In the genomic region with DNA sequence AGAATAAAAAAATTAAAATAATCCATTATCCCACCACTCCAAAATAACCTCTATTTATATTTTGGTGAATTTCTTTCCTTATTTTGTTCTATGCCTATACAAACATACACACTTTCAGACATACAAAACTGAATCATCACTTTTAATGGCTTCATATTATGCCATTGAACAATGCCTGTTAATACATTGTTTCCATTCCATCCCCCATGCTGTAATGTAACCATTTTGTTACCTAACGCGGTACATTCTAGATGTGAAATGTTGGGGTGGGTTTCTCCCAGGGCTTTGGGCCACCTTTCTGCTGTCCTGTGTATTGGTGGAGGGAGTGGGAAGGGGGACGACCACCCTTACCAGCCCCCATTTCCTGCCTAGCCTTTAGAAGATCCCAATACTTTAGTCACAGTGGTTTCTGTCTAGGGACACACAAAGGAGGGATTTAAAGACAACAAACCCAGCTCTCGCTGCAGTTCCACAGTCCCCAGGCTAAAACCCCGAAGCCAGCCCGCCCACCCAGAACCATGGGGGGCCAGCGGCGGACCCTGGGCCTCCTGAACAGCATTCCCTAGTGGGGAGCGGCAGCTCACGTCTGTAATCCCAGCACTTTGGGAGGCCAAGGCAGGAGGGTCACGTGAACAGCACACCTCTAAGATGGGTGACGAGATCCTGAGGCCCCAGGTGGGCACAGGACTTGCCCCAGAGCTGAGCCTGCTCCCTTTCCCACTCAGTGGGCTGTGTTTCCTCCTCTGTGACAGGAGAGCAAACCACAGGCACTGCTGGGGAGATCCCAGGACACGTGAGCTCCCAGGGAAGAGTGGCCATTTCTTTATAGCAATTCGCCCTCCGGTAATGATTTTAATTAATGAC, we compare ENCODE assay signal across 9 cellular contexts. TPM values are rescaled to one million over a fixed set of nuclear protein-coding genes. Genes with fewer than 3 reads are reported as not detected.
DNase-seq lines count a peak whose midpoint lies in the region; ATAC-seq, FAIRE-seq and TF ChIP-seq lines count a peak whose summit lies in the region.
"Had no signal": no experiment of that assay in that cellular context is flagged by ENCODE, and none has a peak within 500 bp of the region (broad histone marks: within the 10 kb centered on the region; RNA-seq: fewer than 3 reads in every experiment).

No MANE protein-coding gene starts in this region.

- no peak for TF ChIP-seq POLR2A in K562 (conservative IDR thresholded peaks at IDR 0.05)
- TF ChIP-seq POLR2A in upper lobe of left lung (IDR thresholded peaks at IDR 0.05), result no peak

- 81% methylated on average over 15 of the region's 15 CpGs for WGBS in K562 (ENCODE audit: insufficient coverage, low coverage, missing lambda C conversion rate)
- WGBS in upper lobe of left lung, 2 donors, result 65 to 72% methylated on average over 7 to 15 of the region's 15 CpGs

- H3K36me3 Mint-ChIP-seq in mesothelial cell of epicardium, result no peaks in the 10 kb centered on the region

- H3K36me3 ChIP-seq in left ventricle myocardium inferior (no peaks in the 10 kb centered on the region), K562 (ENCODE audit: control insufficient read depth, insufficient read depth, low read length) (peaks cover 44% of the 10 kb centered on the region; the same call in 2 of the 3 replicates), upper lobe of left lung (peaks cover 0 to 18% (median 6%) of the 10 kb centered on the region in 4 donors)

- POLR2A ChIA-PET in K562 (lab: Yijun Ruan, JAX), result interaction anchor here (0.7 to 0.9 kb wide), 2 partner anchors 10 to 14 kb away, joined by 3 to 4 read pairs; no protein-coding TSS in a partner anchor

- H3K27me3 ChIP-seq in left ventricle myocardium inferior (ENCODE audit: low read depth), result no peaks in the 10 kb centered on the region
- H3K27me3 ChIP-seq in K562 (ENCODE audit: control insufficient read depth in 2 of 2, insufficient read depth in 2 of 2, low read length in 2 of 2), result no peaks in the 10 kb centered on the region
- H3K27me3 ChIP-seq in upper lobe of left lung, result no peaks in the 10 kb centered on the region

- H3K9me3 Mint-ChIP-seq in mesothelial cell of epicardium, result no peaks in the 10 kb centered on the region

- FAIRE-seq in K562 (lab: Jason Lieb, UNC), result peak; percentile 35
- FAIRE-seq in RCC 7860 (lab: Jason Lieb, UNC), result no peak

- peaks cover 40% of the 10 kb centered on the region for H3K4me1 Mint-ChIP-seq in mesothelial cell of epicardium

- H3K79me2 ChIP-seq in K562 (ENCODE audit: control insufficient read depth, insufficient read depth, low read length), result peaks cover 66% of the 10 kb centered on the region

- H3K4me1 ChIP-seq in left ventricle myocardium inferior (peaks cover 84% of the 10 kb centered on the region), K562 (replicated peaks in 1 of 2; ENCODE audit: control insufficient read depth in 2 of 2, insufficient read depth in 2 of 2, low read length in 2 of 2) (peaks cover 32 to 36% of the 10 kb centered on the region in 2 experiments), upper lobe of left lung (peaks cover 79 to 99% (median 85%) of the 10 kb centered on the region in 4 donors)

- BruUV-seq in K562 (replicated peaks; lab: Mats Ljungman, UMichigan), result no TSS peak

- TF ChIP-seq CTCF in left ventricle myocardium inferior (IDR thresholded peaks at IDR 0.05; ENCODE audit: borderline replicate concordance), result no peak
- TF ChIP-seq CTCF in K562 (IDR thresholded peaks at IDR 0.05 in 2 of 3, conservative IDR thresholded peaks at IDR 0.05 in 1 of 3; ENCODE audit: insufficient read depth in 2 of 3, low read depth in 1 of 3, low read length in 3 of 3), result no peak
- TF ChIP-seq CTCF in mesothelial cell of epicardium (IDR thresholded peaks at IDR 0.05; ENCODE audit: unreplicated experiment), result no peak
- TF ChIP-seq CTCF in upper lobe of left lung (IDR thresholded peaks at IDR 0.05), result no peak

- no peaks in the 10 kb centered on the region for H3K27me3 Mint-ChIP-seq in mesothelial cell of epicardium (ENCODE audit: low read depth)

- peak overlapping the region; percentile 32 to 74; a peak in 3 of 4 replicates for H3K9ac ChIP-seq in K562 (ENCODE audit: insufficient read depth in 1 of 2, low read depth in 2 of 2, low read length in 2 of 2)

- H3K4me3 Mint-ChIP-seq in mesothelial cell of epicardium, result no peak overlapping the region

- H3K4me3 ChIP-seq in left ventricle myocardium inferior, result no peak overlapping the region
- no peak overlapping the region for H3K4me3 ChIP-seq in K562
- no peak overlapping the region for H3K4me3 ChIP-seq in upper lobe of left lung

- TF ChIP-seq EP300 in K562 (IDR thresholded peaks at IDR 0.05; ENCODE audit: low read length) (no peak), upper lobe of left lung (IDR thresholded peaks at IDR 0.05) (no peak)

- CTCF ChIA-PET in K562 (lab: Yijun Ruan, JAX; ENCODE audit: low intra/inter-chr PET ratio), result no interaction called here

- peak overlapping the region; percentile 95 for H3K27ac Mint-ChIP-seq in mesothelial cell of epicardium

- H3K27ac ChIP-seq in left ventricle myocardium inferior (replicated peaks), result peak overlapping the region; percentile 54
- peak overlapping the region; percentile 75; the same call in 2 of the 3 replicates for H3K27ac ChIP-seq in K562 (ENCODE audit: extremely low read depth, low read depth, low read length)
- H3K27ac ChIP-seq in upper lobe of left lung, result peak overlapping the region; percentile 85 to 97 (median 92)

- 0 out of 2 replicates have a peak overlapping the region, but pooled peaks have one; percentile 10 for H3K4me2 ChIP-seq in K562 (ENCODE audit: insufficient read depth, low read length)

- H3K9me3 ChIP-seq in left ventricle myocardium inferior (replicated peaks) (no peaks in the 10 kb centered on the region), K562 (replicated peaks; ENCODE audit: control insufficient read depth, insufficient read depth, low read depth, low read length) (no peaks in the 10 kb centered on the region), upper lobe of left lung (no peaks in the 10 kb centered on the region)

- intact Hi-C loops in left ventricle myocardium inferior (cut with micrococcal nuclease) (no loop called here), left cardiac atrium (cut with DNase I) (no loop called here), K562 (cut with micrococcal nuclease) (no loop called here)

- no peak for ATAC-seq in left cardiac atrium
- ATAC-seq in K562, result no peak
- ATAC-seq in upper lobe of left lung (ENCODE audit: low FRiP score in 2 of 2), result no peak

- TF ChIP-seq RAD21 in K562 (CRISPR knock-in tag; conservative IDR thresholded peaks at IDR 0.05 in 1 of 2, IDR thresholded peaks at IDR 0.05 in 1 of 2), result no peak

- H2AFZ ChIP-seq in K562 (ENCODE audit: low read depth, low read length), result no peak overlapping the region

- 0 out of 2 replicates have a peak, but pooled peaks cover under 1% of the 10 kb centered on the region for H4K20me1 ChIP-seq in K562 (replicated peaks; ENCODE audit: control insufficient read depth, insufficient read depth, low read length)

- no peak for DNase-seq in left ventricle myocardium inferior
- DNase-seq in left cardiac atrium, result no peak
- DNase-seq in K562 (ENCODE audit: extremely low read depth in 1 of 4, low spot score in 3 of 4), result no peak
- no peak for DNase-seq in mesothelial cell of epicardium (ENCODE audit: low spot score in 2 of 2, unreplicated experiment in 2 of 2)
- no peak for DNase-seq in upper lobe of left lung
- DNase-seq in germinal center (ENCODE audit: low spot score), result no peak
- no peak for DNase-seq in NAMALWA (ENCODE audit: low spot score)
- no peak for DNase-seq in RCC 7860 (ENCODE audit: low spot score)
- DNase-seq: NCI-H446 had no signal

- H3K9me1 ChIP-seq in K562 (ENCODE audit: control insufficient read depth, insufficient read depth, low read length), result no peaks in the 10 kb centered on the region

- in situ Hi-C loops in K562 (cut with MboI), result no loop called here

TF ChIP-seq in K562, 482 proteins besides CTCF, POLR2A, EP300 and RAD21 (continues in another document):
- TF ChIP-seq ZNF316 (IDR thresholded peaks at IDR 0.05), result 0 out of 2 replicates have a peak, but pooled peaks have one; percentile 4
- TF ChIP-seq RBFOX2 (IDR thresholded peaks at IDR 0.05; ENCODE audit: low read depth, low read length), result 0 out of 2 replicates have a peak, but pooled peaks have one; percentile 14
- peak; percentile 38; the same call in 1 of the 2 replicates for TF ChIP-seq ZNF395 (CRISPR knock-in tag; IDR thresholded peaks at IDR 0.05)

RNA-seq across cellular contexts. Expression of gene STXBP1, which starts 56.9 kb away (rescaled TPM):
- total RNA-seq in left ventricle myocardium inferior (36.9 TPM), left cardiac atrium (10 to 100 TPM; 40.4 to 41.5 TPM), K562 (2014; rRNA removed) (9.7 and 14.7 TPM in 2 replicates), K562 (2014; rRNA removed; fragmentation: Illumina TruSeq; extraction: Trizol) (5.6 and 6.0 TPM in 2 replicates), K562 (2015; rRNA removed; fragmentation: Illumina TruSeq; extraction: Trizol) (4.4 and 4.6 TPM in 2 replicates), K562 (2021) (32.5 and 35.1 TPM in 2 replicates), mesothelial cell of epicardium (94.9 to 112 TPM (median 105 TPM) in 3 replicates), upper lobe of left lung (100 to 1,000 TPM in 2 of 6 donors, 10 to 100 TPM in 4; 44.6 to 124 (median 76.1) TPM)
- total RNA-seq in K562 (2011; cell fraction: chromatin; rRNA removed; ENCODE audit: low replicate concordance), result 36.4 and 43.1 TPM in 2 replicates
- 15.3 and 19.2 TPM in 2 replicates for total RNA-seq in K562 (2011; cell fraction: nucleolus; rRNA removed)
- 30.8 and 40.9 TPM in 2 replicates for total RNA-seq in K562 (2011; cell fraction: nucleoplasm; rRNA removed)
- polyA plus RNA-seq in K562 (2011; rRNA removed) (11.1 and 15.9 TPM in 2 replicates), K562 (2014; fragmentation: Illumina TruSeq; extraction: Trizol) (20.2 and 23.8 TPM in 2 replicates), K562 (2014; fragmentation: Nextera tagmentation; extraction: Ambion mirVana) (1 to 10 TPM; 6.2 to 8.1 TPM), K562 (2014; rRNA removed) (10.9 and 12.7 TPM in 2 replicates)
- 9.6 and 10.4 TPM in 2 replicates for polyA plus RNA-seq in K562 (2011; cell fraction: cytosol; rRNA removed)
- polyA plus RNA-seq in K562 (2011; cell fraction: nucleus; rRNA removed), result 19.9 and 22.9 TPM in 2 replicates
- 24.2 and 28.8 TPM in 2 replicates for polyA plus RNA-seq in K562 (2012)
- 9.1 and 12.1 TPM in 2 replicates for polyA minus RNA-seq in K562 (2011; rRNA and poly(A)+ RNA removed)
- polyA minus RNA-seq in K562 (2011; cell fraction: cytosol; rRNA and poly(A)+ RNA removed), result 15.6 and 23.9 TPM in 2 replicates
- 7.0 and 13.6 TPM in 2 replicates for polyA minus RNA-seq in K562 (2011; cell fraction: nucleus; rRNA and poly(A)+ RNA removed)
